Comparison of ENCODE assay signal across 24 cellular contexts in genomic region chr3:191473766-191474198, GRCh38. TPM values are rescaled to one million over a fixed set of nuclear protein-coding genes. Genes with fewer than 3 reads are reported as not detected.
A peak's percentile ranks its signal among the peaks of the same experiment; 100 is the strongest.
DNase-seq lines count a peak whose midpoint lies in the region; ATAC-seq and TF ChIP-seq lines count a peak whose summit lies in the region.
"Had no signal": no experiment of that assay in that cellular context is flagged by ENCODE, and none has a peak within 500 bp of the region (broad histone marks: within the 10 kb centered on the region; RNA-seq: fewer than 3 reads in every experiment).

No MANE protein-coding gene starts in this region.

- TF ChIP-seq CTCF in HFFc6 (IDR thresholded peaks at IDR 0.05) (no peak), NB4 (IDR thresholded peaks at IDR 0.05; ENCODE audit: low read depth, low read length) (no peak), prostate gland (IDR thresholded peaks at IDR 0.05) (no peak), foreskin keratinocyte (conservative IDR thresholded peaks at IDR 0.05) (no peak)

- H3K36me3 Mint-ChIP-seq in HFFc6 (ENCODE audit: low read depth): no peaks in the 10 kb centered on the region

- H3K36me3 ChIP-seq in adipocyte (ENCODE audit: control insufficient read depth, insufficient read depth, low read length, severe bottlenecking) (no peaks in the 10 kb centered on the region), prostate gland (no peaks in the 10 kb centered on the region)
- H3K36me3 ChIP-seq: BLaER1 had no signal

- H3K4me3 ChIP-seq in NB4 (ENCODE audit: low read depth, low read length): no peak overlapping the region
- H3K4me3 ChIP-seq in adipocyte (ENCODE audit: low read length): no peak overlapping the region
- no peak overlapping the region for H3K4me3 ChIP-seq in prostate gland
- H3K4me3 ChIP-seq: BLaER1, GM12878, GM23248 had no signal

- H3K27me3 Mint-ChIP-seq in HFFc6 (ENCODE audit: insufficient read depth): peaks cover 1% of the 10 kb centered on the region
- H3K27me3 Mint-ChIP-seq: CD4-positive, alpha-beta T cell had no signal

- no peak for ATAC-seq in foreskin keratinocyte
- ATAC-seq: GM12878 had no signal

- peak; percentile 35 for DNase-seq in HFFc6
- peak; percentile 1 for DNase-seq in NB4 (ENCODE audit: low read depth)
- DNase-seq in adipocyte (ENCODE audit: low read depth): peak; percentile 78
- peak; percentile 8 for DNase-seq in prostate gland (ENCODE audit: low spot score)
- no peak for DNase-seq in foreskin keratinocyte
- no peak for DNase-seq in AML-193 (lab: John Stamatoyannopoulos, UW)
- DNase-seq in effector CD4-positive, alpha-beta T cell: no peak
- DNase-seq: CD4-positive, alpha-beta T cell; COR-L47; DMS79 treated with DMSO at 0.1 percent for 48 hours; GM23248; HCEC 1CT; KG1; NCI-H1092 treated with DMSO at 0.1 percent for 48 hours; NCI-H2029 treated with DMSO at 0.1 percent for 48 hours; NCI-H226; NCI-H510A treated with DMSO at 0.1 percent for 48 hours; NCI-H748 treated with DMSO at 0.1 percent for 48 hours; Right ventricle myocardium superior had no signal

- H3K4me1 Mint-ChIP-seq in HFFc6 (ENCODE audit: low read depth): peaks cover 16% of the 10 kb centered on the region

- intact Hi-C loops in prostate gland (cut with DNase I): no loop called here

- WGBS in prostate gland: 7% methylated on average over 4 of the region's 4 CpGs

- H3K27me3 ChIP-seq in adipocyte (replicated peaks; ENCODE audit: control insufficient read depth, insufficient read depth, low read length) (no peaks in the 10 kb centered on the region), prostate gland (replicated peaks; ENCODE audit: insufficient read depth) (no peaks in the 10 kb centered on the region), foreskin keratinocyte (no peaks in the 10 kb centered on the region)
- H3K27me3 ChIP-seq: BLaER1 had no signal

- H3K9ac ChIP-seq in adipocyte (ENCODE audit: low read length): no peak overlapping the region
- H3K9ac ChIP-seq: BLaER1, GM23248 had no signal

- TF ChIP-seq POLR2A in NB4 (IDR thresholded peaks at IDR 0.05; ENCODE audit: extremely low read depth, insufficient read length): no peak
- TF ChIP-seq POLR2A in prostate gland (IDR thresholded peaks at IDR 0.05): no peak

- no peaks in the 10 kb centered on the region for H3K9me3 Mint-ChIP-seq in HFFc6
- H3K9me3 Mint-ChIP-seq: CD4-positive, alpha-beta T cell had no signal

- peaks cover 4% of the 10 kb centered on the region for H3K4me1 ChIP-seq in adipocyte (ENCODE audit: control insufficient read depth, insufficient read depth, low read length)
- H3K4me1 ChIP-seq in prostate gland (replicated peaks): no peaks in the 10 kb centered on the region
- H3K4me1 ChIP-seq in foreskin keratinocyte: no peaks in the 10 kb centered on the region

- H3K27ac Mint-ChIP-seq in HFFc6: peak overlapping the region; percentile 58; the same call in 1 of the 2 replicates
- H3K27ac Mint-ChIP-seq: CD4-positive, alpha-beta T cell had no signal

- H3K9me3 ChIP-seq in adipocyte (ENCODE audit: control insufficient read depth, low read length) (no peaks in the 10 kb centered on the region), prostate gland (no peaks in the 10 kb centered on the region)
- H3K9me3 ChIP-seq: BLaER1 had no signal

- no peak overlapping the region for H3K27ac ChIP-seq in prostate gland
- H3K27ac ChIP-seq in foreskin keratinocyte: no peak overlapping the region
- H3K27ac ChIP-seq: BLaER1, GM23248 had no signal

- H3K4me3 Mint-ChIP-seq in HFFc6: no peak overlapping the region
- H3K4me3 Mint-ChIP-seq: CD4-positive, alpha-beta T cell had no signal

RNA-seq across cellular contexts. Expression of gene PYDC2, which starts 12.8 kb away (rescaled TPM):
- total RNA-seq in HFFc6 (2021; fragmentation: NEBNext Ultra II Directional; extraction: Animal tissue kit (Norgen Biotek cat#: 25700)): not detected
- total RNA-seq in prostate gland: not detected
- not detected in 2 replicates for total RNA-seq in foreskin keratinocyte
- polyA plus RNA-seq in foreskin keratinocyte: not detected in 2 replicates
- total RNA-seq: A673; CD4-positive, alpha-beta T cell; GM12878; GM23248; HT1080; Right ventricle myocardium superior; T-helper 2 cell treated with Interferon-gamma antibody and Interleukin-4, amounts not matched to agents 100 ng/mL and 5 ng/mL, for 36 hours had no signal
- polyA plus RNA-seq: GM12878, GM23248 had no signal

Comparison
In these comparisons a context has a peak if more than half of its experiments do, and no peak if none do; other contexts are left out.
1. DNase-seq: peak in HFFc6 (single experiment), NB4 (single experiment), adipocyte (single experiment) and prostate gland (single experiment); none in foreskin keratinocyte (0 of 2), AML-193 (0 of 2) and effector CD4-positive, alpha-beta T cell (single experiment).